In the genomic region with DNA sequence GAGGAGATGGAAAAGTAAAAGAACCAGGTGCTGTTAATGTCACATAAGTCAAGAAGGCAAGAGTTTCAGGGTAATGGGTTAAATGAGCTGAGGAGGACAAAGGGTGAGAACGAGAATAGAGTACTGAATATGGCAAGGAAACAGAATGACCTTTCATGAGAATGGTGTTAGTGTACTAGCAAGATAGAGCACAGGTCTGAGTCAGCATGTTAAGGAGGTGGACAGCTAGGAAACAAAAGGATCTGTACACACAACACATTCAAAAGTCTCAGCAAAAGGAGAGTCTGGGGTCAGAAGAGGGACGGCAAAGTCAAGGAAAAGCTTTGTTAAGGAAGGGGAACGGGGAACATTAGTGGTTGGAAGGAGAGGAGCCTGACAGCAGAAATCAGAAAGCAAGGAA, we compare ENCODE assay signal across 22 cellular contexts. TPM values are rescaled to one million over a fixed set of nuclear protein-coding genes. Genes with fewer than 3 reads are reported as not detected.
DNase-seq lines count a peak whose midpoint lies in the region; ATAC-seq, FAIRE-seq and TF ChIP-seq lines count a peak whose summit lies in the region.
"Had no signal": no experiment of that assay in that cellular context is flagged by ENCODE, and none has a peak within 500 bp of the region (broad histone marks: within the 10 kb centered on the region; RNA-seq: fewer than 3 reads in every experiment).

No MANE protein-coding gene starts in this region.

- H4K5ac ChIP-seq in mesendoderm (ENCODE audit: low read length), result no peak overlapping the region

- POLR2A ChIA-PET in HepG2 (lab: Yijun Ruan, JAX), result no interaction called here
- POLR2A ChIA-PET in GM12878 (lab: Charles Lee), result interaction anchor here (0.5 to 0.6 kb wide), 2 partner anchors 27 to 53 kb away, joined by 4 to 5 read pairs; no protein-coding TSS in a partner anchor

- no peak for DNase-seq in HepG2 (ENCODE audit: low spot score)
- no peak for DNase-seq in right lobe of liver
- no peak for DNase-seq in GM12878 (ENCODE audit: low read depth, low spot score)
- peak; percentile 1 for DNase-seq in iPS-NIHi11 (ENCODE audit: low spot score)
- no peak for DNase-seq in GM13977 (ENCODE audit: low spot score)
- DNase-seq in activated naive CD4-positive, alpha-beta T cell treated with Interleukin-2 at 50 U/mL for 16 hours, result no peak
- no peak for DNase-seq in mesendoderm
- DNase-seq: C1 segment of cervical spinal cord; Caco-2; CD4-positive, alpha-beta memory T cell; GOT3; HFFc6; KG1; MG63; NCI-H2029; NCI-H446; NCI-H524 treated with DMSO at 0.1 percent for 48 hours; NCI-H774 had no signal

- peaks cover 44 to 67% of the 10 kb centered on the region in 2 experiments for H3K36me3 ChIP-seq in HepG2 (replicated peaks in 1 of 2; ENCODE audit: control insufficient read depth in 1 of 2, insufficient read depth in 2 of 2, low read length in 2 of 2)
- H3K36me3 ChIP-seq in right lobe of liver, result peaks cover 4 to 66% (median 24%) of the 10 kb centered on the region in 4 donors
- H3K36me3 ChIP-seq in GM12878 (ENCODE audit: control insufficient read depth in 2 of 2, insufficient read depth in 2 of 2, low read length in 1 of 2), result peaks cover 0 to 23% of the 10 kb centered on the region in 2 experiments; a peak in 3 of 4 replicates
- peaks cover 17% of the 10 kb centered on the region for H3K36me3 ChIP-seq in mesendoderm (ENCODE audit: control insufficient read depth, insufficient read depth, low read length)

- ATAC-seq in HepG2 (no peak), right lobe of liver (no peak), GM12878 (no peak)

- H2BK120ac ChIP-seq in mesendoderm (ENCODE audit: low read depth, low read length), result no peak overlapping the region

- FAIRE-seq in HepG2 (lab: Jason Lieb, UNC) (peak; percentile 15), GM12878 (lab: Jason Lieb, UNC) (peak; percentile 44)
- FAIRE-seq: G401.6, HTR-8/SVneo had no signal

- no peak for TF ChIP-seq POLR2A in HepG2 (IDR thresholded peaks at IDR 0.05; ENCODE audit: insufficient read depth in 1 of 2, low read depth in 2 of 2, low read length in 2 of 2)
- TF ChIP-seq POLR2A in right lobe of liver (IDR thresholded peaks at IDR 0.05), result no peak
- TF ChIP-seq POLR2A in GM12878 (IDR thresholded peaks at IDR 0.05; ENCODE audit: low read depth, low read length), result no peak

- BruUV-seq in HepG2 (replicated peaks; lab: Mats Ljungman, UMichigan) (no TSS peak), GM12878 (replicated peaks; lab: Mats Ljungman, UMichigan) (no TSS peak)

- H3K4me1 ChIP-seq in HepG2 (ENCODE audit: insufficient read depth, low read length) (peaks cover 16% of the 10 kb centered on the region), right lobe of liver (peaks cover 0 to 14% (median 2%) of the 10 kb centered on the region in 4 donors), GM12878 (ENCODE audit: control insufficient read depth, insufficient read depth, low read length) (no peaks in the 10 kb centered on the region), mesendoderm (ENCODE audit: control insufficient read depth, low read depth, low read length) (no peaks in the 10 kb centered on the region)
- H3K4me1 ChIP-seq: Caco-2, SJSA1 had no signal

- H3K9ac ChIP-seq in HepG2 (ENCODE audit: insufficient read depth, low read depth, low read length), result no peak overlapping the region
- no peak overlapping the region for H3K9ac ChIP-seq in GM12878 (ENCODE audit: control insufficient read depth, insufficient read depth, low read length)
- no peak overlapping the region for H3K9ac ChIP-seq in mesendoderm (ENCODE audit: low read length)

- H2BK5ac ChIP-seq in mesendoderm (ENCODE audit: low read length), result no peak overlapping the region

- H3K9me3 ChIP-seq in HepG2 (ENCODE audit: low read length) (no peaks in the 10 kb centered on the region), right lobe of liver (no peaks in the 10 kb centered on the region), GM12878 (replicated peaks; ENCODE audit: control insufficient read depth, insufficient read depth, low read length) (no peaks in the 10 kb centered on the region)
- H3K9me3 ChIP-seq: Caco-2, HAP-1, MG63, SJSA1 had no signal

- H3K4ac ChIP-seq in mesendoderm (ENCODE audit: low read depth, low read length), result no peak overlapping the region

- H3K23ac ChIP-seq in mesendoderm (ENCODE audit: low read length), result no peak overlapping the region

- SMC1A ChIA-PET in GM12878 (lab: Charles Lee; ENCODE audit: uncharacterized antibody, unreplicated experiment), result interaction anchor here (0.8 to 1.4 kb wide), 2 partner anchors 9 kb away, joined by 3 to 7 read pairs; no protein-coding TSS in a partner anchor

- intact Hi-C loops in HepG2 (cut with micrococcal nuclease; ENCODE audit: unreplicated experiment), result no loop called here
- intact Hi-C loops in right lobe of liver (cut with DNase I), result no loop called here
- intact Hi-C loops in GM12878 (cut with micrococcal nuclease; ENCODE audit: unreplicated experiment), result no loop called here

- H2BK15ac ChIP-seq in mesendoderm (replicated peaks; ENCODE audit: low read depth), result no peak overlapping the region

- no peaks in the 10 kb centered on the region; a peak in 1 of 5 replicates for H3K27me3 ChIP-seq in HepG2 (ENCODE audit: control insufficient read depth in 1 of 2, insufficient read depth in 2 of 2, low read length in 2 of 2)
- H3K27me3 ChIP-seq in right lobe of liver, result no peaks in the 10 kb centered on the region
- H3K27me3 ChIP-seq in GM12878 (replicated peaks in 1 of 2; ENCODE audit: control insufficient read depth in 2 of 2, insufficient read depth in 2 of 2, low read length in 1 of 2), result no peaks in the 10 kb centered on the region
- H3K27me3 ChIP-seq in mesendoderm (ENCODE audit: insufficient read depth, low read length, poor library complexity), result no peaks in the 10 kb centered on the region
- H3K27me3 ChIP-seq: MG63, SJSA1 had no signal

- H3K4me3 ChIP-seq in HepG2 (replicated peaks in 1 of 3; ENCODE audit: insufficient read depth in 1 of 3, low read depth in 2 of 3, low read length in 3 of 3) (no peak overlapping the region), right lobe of liver (no peak overlapping the region), GM12878 (no peak overlapping the region), mesendoderm (ENCODE audit: low read length) (no peak overlapping the region)
- H3K4me3 ChIP-seq: HAP-1, MG63, SJSA1 had no signal

- no peak overlapping the region for H3K27ac ChIP-seq in HepG2 (ENCODE audit: extremely low read length, insufficient read depth, low read length)
- no peak overlapping the region for H3K27ac ChIP-seq in right lobe of liver
- H3K27ac ChIP-seq in GM12878 (ENCODE audit: control insufficient read depth, insufficient read depth), result no peak overlapping the region
- H3K27ac ChIP-seq in mesendoderm (ENCODE audit: low read depth, low read length), result no peak overlapping the region
- H3K27ac ChIP-seq: SJSA1 had no signal

- H4K8ac ChIP-seq in mesendoderm (ENCODE audit: low read depth, low read length), result no peak overlapping the region

- in situ Hi-C loops in HepG2 (cut with HindIII; ENCODE audit: extremely low pct_ligation_motif_present, low pct_unique_long_range_greater_than_20kb) (no loop called here), GM12878 (cut with MboI) (no loop called here), GM13977 (cut with MboI; ENCODE audit: low pct_unique_long_range_greater_than_20kb, low sequenced_read_pairs, unreplicated experiment) (no loop called here)

- H3K79me2 ChIP-seq in HepG2 (ENCODE audit: insufficient read depth, low read length) (no peaks in the 10 kb centered on the region), GM12878 (ENCODE audit: control insufficient read depth, insufficient read depth, low read length) (no peaks in the 10 kb centered on the region), mesendoderm (ENCODE audit: control insufficient read depth, insufficient read depth, low read length) (no peaks in the 10 kb centered on the region)

- TF ChIP-seq CTCF in HepG2 (CRISPR knock-in tag; IDR thresholded peaks at IDR 0.05) (no peak), right lobe of liver (IDR thresholded peaks at IDR 0.05) (no peak), GM12878 (IDR thresholded peaks at IDR 0.05 in 2 of 3, conservative IDR thresholded peaks at IDR 0.05 in 1 of 3; ENCODE audit: control insufficient read depth in 2 of 3, extremely low read depth in 1 of 3, insufficient read depth in 1 of 3, low read depth in 3 of 3, low read length in 3 of 3) (no peak), GM13977 (IDR thresholded peaks at IDR 0.05; ENCODE audit: extremely low read depth, insufficient read depth, missing control alignments) (no peak)

- no peaks in the 10 kb centered on the region for H3K79me1 ChIP-seq in mesendoderm (ENCODE audit: low read length)

- no peaks in the 10 kb centered on the region for H4K20me1 ChIP-seq in HepG2 (ENCODE audit: insufficient read depth, low read length)
- no peaks in the 10 kb centered on the region for H4K20me1 ChIP-seq in GM12878 (ENCODE audit: control insufficient read depth, insufficient read depth)

- no peak overlapping the region for H3K56ac ChIP-seq in mesendoderm (ENCODE audit: low read length)

- H2AK5ac ChIP-seq in mesendoderm (ENCODE audit: low read length), result no peak overlapping the region

- H2AFZ ChIP-seq in HepG2 (ENCODE audit: low read length) (no peak overlapping the region), GM12878 (ENCODE audit: control insufficient read depth, low read depth, low read length) (no peak overlapping the region)

- CTCF ChIA-PET in HepG2 (lab: Yijun Ruan, JAX; ENCODE audit: low intra/inter-chr PET ratio, low total read pairs) (no interaction called here), GM12878 (lab: Yijun Ruan, JAX) (interaction anchor here (1.4 kb wide), 1 partner anchor 9 kb away, joined by 5 read pairs; no protein-coding TSS in a partner anchor)

- no peak overlapping the region for H3K4me2 ChIP-seq in HepG2 (ENCODE audit: low read depth, low read length)
- no peak overlapping the region for H3K4me2 ChIP-seq in GM12878 (ENCODE audit: control insufficient read depth, insufficient read depth)
- H3K4me2 ChIP-seq in mesendoderm (ENCODE audit: low read length), result no peak overlapping the region

- RAD21 ChIA-PET in GM12878 (lab: Charles Lee; ENCODE audit: unreplicated experiment), result no interaction called here

- no peak for TF ChIP-seq RAD21 in HepG2 (CRISPR knock-in tag; IDR thresholded peaks at IDR 0.05)
- TF ChIP-seq RAD21 in GM12878 (IDR thresholded peaks at IDR 0.05; ENCODE audit: insufficient read depth, low read depth, low read length), result no peak

- no peak overlapping the region for H3K18ac ChIP-seq in mesendoderm (ENCODE audit: low read length)

- TF ChIP-seq EP300 in HepG2 (IDR thresholded peaks at IDR 0.05; ENCODE audit: low read depth in 2 of 2, low read length in 2 of 2) (no peak), HepG2 (CRISPR knock-in tag; IDR thresholded peaks at IDR 0.05; ENCODE audit: borderline replicate concordance) (no peak), GM12878 (IDR thresholded peaks at IDR 0.05; ENCODE audit: borderline replicate concordance in 1 of 2, control insufficient read depth in 1 of 2, low read depth in 2 of 2, low read length in 2 of 2) (no peak)

- 95% methylated on average over 3 of the region's 3 CpGs for WGBS in HepG2 (ENCODE audit: low lambda C conversion rate)
- 61% methylated on average over 3 of the region's 3 CpGs for WGBS in right lobe of liver (ENCODE audit: insufficient coverage, low coverage, low lambda C conversion rate, missing lambda C conversion rate)
- 87% methylated on average over 3 of the region's 3 CpGs for WGBS in GM12878 (ENCODE audit: insufficient coverage, insufficient replicate concordance, low lambda C conversion rate, missing lambda C conversion rate)
- WGBS in mesendoderm (ENCODE audit: extremely low coverage, insufficient coverage, low lambda C conversion rate), result no CpG with 5 or more reads among the region's 3 CpGs

RNA-seq across cellular contexts. Expression of a gene that starts 28.9 kb away (rescaled TPM):
- total RNA-seq in HepG2 (2016; rRNA removed; fragmentation: Illumina TruSeq; extraction: Trizol) (27.7 and 57.9 TPM in 2 replicates), right lobe of liver (10 to 100 TPM in 3 of 6 experiments, 1 to 10 TPM in 3; 5.5 to 17.8 (median 11.3) TPM), GM12878 (2014; rRNA removed) (8.7 and 9.3 TPM in 2 replicates), GM12878 (2014; rRNA removed; fragmentation: Illumina TruSeq; extraction: Trizol) (6.1 and 6.7 TPM in 2 replicates), GM12878 (2021) (5.7 and 5.8 TPM in 2 replicates)
- 5.3 and 5.5 TPM in 2 replicates for total RNA-seq in HepG2 (2016; cell fraction: cytosol; rRNA removed; fragmentation: Illumina TruSeq; extraction: Trizol; ENCODE audit: low read depth)
- 29.7 and 60.7 TPM in 2 replicates for total RNA-seq in HepG2 (2016; cell fraction: insoluble cytoplasmic fraction; rRNA removed; fragmentation: Illumina TruSeq; extraction: Trizol)
- 15.8 and 16.4 TPM in 2 replicates for total RNA-seq in HepG2 (2016; cell fraction: membrane; rRNA removed; fragmentation: Illumina TruSeq; extraction: Trizol)
- 44.6 and 50.0 TPM in 2 replicates for total RNA-seq in HepG2 (2016; cell fraction: nucleus; rRNA removed; fragmentation: Illumina TruSeq; extraction: Trizol)
- polyA plus RNA-seq in HepG2 (2011; rRNA removed) (35.5 and 39.1 TPM in 2 replicates), GM12878 (2011; rRNA removed) (12.8 and 13.1 TPM in 2 replicates), GM12878 (2014; fragmentation: Illumina TruSeq; extraction: Trizol) (7.9 and 9.1 TPM in 2 replicates), GM12878 (2014; fragmentation: Nextera tagmentation; extraction: Ambion mirVana) (10 to 100 TPM; 12.1 to 15.1 TPM), GM12878 (2014; rRNA removed) (8.8 and 8.9 TPM in 2 replicates), GM12878 (2016; fragmentation: Nextera tagmentation; extraction: Ambion mirVana) (10 to 100 TPM; 14.0 to 16.3 TPM)
- polyA plus RNA-seq in HepG2 (2011; cell fraction: cytosol; rRNA removed), result 35.1 and 42.4 TPM in 2 replicates
- 15.9 and 18.6 TPM in 2 replicates for polyA plus RNA-seq in HepG2 (2011; cell fraction: nucleus; rRNA removed)
- 26.8 and 32.8 TPM in 2 replicates for polyA plus RNA-seq in HepG2 (2012)
- 4.4 and 4.8 TPM in 2 replicates for polyA plus RNA-seq in HepG2 (2016; cell fraction: cytosol; fragmentation: Illumina TruSeq; extraction: Trizol; ENCODE audit: low read depth)
- 22.3 and 26.0 TPM in 2 replicates for polyA plus RNA-seq in HepG2 (2016; cell fraction: insoluble cytoplasmic fraction; fragmentation: Illumina TruSeq; extraction: Trizol; ENCODE audit: low read depth)
- 8.6 and 9.7 TPM in 2 replicates for polyA plus RNA-seq in HepG2 (2016; cell fraction: membrane; fragmentation: Illumina TruSeq; extraction: Trizol; ENCODE audit: low read depth)
- 59.0 and 65.6 TPM in 2 replicates for polyA plus RNA-seq in HepG2 (2016; cell fraction: nucleus; fragmentation: Illumina TruSeq; extraction: Trizol; ENCODE audit: insufficient read depth, low read depth)
- polyA minus RNA-seq in HepG2 (2011; rRNA and poly(A)+ RNA removed; ENCODE audit: low replicate concordance), result 29.8 and 46.9 TPM in 2 replicates
- 15.0 and 15.6 TPM in 2 replicates for polyA minus RNA-seq in HepG2 (2011; cell fraction: cytosol; rRNA and poly(A)+ RNA removed)
- polyA minus RNA-seq in HepG2 (2011; cell fraction: nucleus; rRNA and poly(A)+ RNA removed), result 17.9 and 20.5 TPM in 2 replicates
- total RNA-seq in GM12878 (2013; cell fraction: nucleolus; rRNA removed), result 16.0 and 16.7 TPM in 2 replicates
- 5.9 TPM for polyA plus RNA-seq in GM12878 (2011; ENCODE audit: low read depth)
- 10.7 and 11.3 TPM in 2 replicates for polyA plus RNA-seq in GM12878 (2011; cell fraction: cytosol; rRNA removed)
- polyA plus RNA-seq in GM12878 (2011; cell fraction: nucleus; rRNA removed), result 7.2 and 10.9 TPM in 2 replicates
- 7.0 and 8.4 TPM in 2 replicates for polyA plus RNA-seq in GM12878 (2012)
- polyA minus RNA-seq in GM12878 (2011; rRNA and poly(A)+ RNA removed), result 8.3 and 13.1 TPM in 2 replicates
- 2.0 and 2.9 TPM in 2 replicates for polyA minus RNA-seq in GM12878 (2011; cell fraction: cytosol; rRNA and poly(A)+ RNA removed)
- polyA minus RNA-seq in GM12878 (2011; cell fraction: nucleus; rRNA and poly(A)+ RNA removed), result 3.3 and 6.4 TPM in 2 replicates
- polyA plus RNA-seq in mesendoderm (2013, experiment 1 of 2), result 12.4 TPM
- 12.0 TPM for polyA plus RNA-seq in mesendoderm (2013, experiment 2 of 2)

RNA-seq across cellular contexts. Expression of a gene that starts 49.7 kb away (rescaled TPM):
- total RNA-seq in HepG2 (2016; rRNA removed; fragmentation: Illumina TruSeq; extraction: Trizol) (3.0 and 5.9 TPM in 2 replicates), right lobe of liver (1 to 10 TPM; 2.3 to 4.9 (median 3.7) TPM), GM12878 (2014; rRNA removed) (6.6 and 9.0 TPM in 2 replicates), GM12878 (2014; rRNA removed; fragmentation: Illumina TruSeq; extraction: Trizol) (6.4 and 7.2 TPM in 2 replicates), GM12878 (2021) (13.8 and 14.4 TPM in 2 replicates)
- total RNA-seq in HepG2 (2016; cell fraction: cytosol; rRNA removed; fragmentation: Illumina TruSeq; extraction: Trizol; ENCODE audit: low read depth), result 1.1 and 2.4 TPM in 2 replicates
- total RNA-seq in HepG2 (2016; cell fraction: insoluble cytoplasmic fraction; rRNA removed; fragmentation: Illumina TruSeq; extraction: Trizol), result 2.3 and 6.5 TPM in 2 replicates
- 2.0 and 2.2 TPM in 2 replicates for total RNA-seq in HepG2 (2016; cell fraction: membrane; rRNA removed; fragmentation: Illumina TruSeq; extraction: Trizol)
- 6.5 and 8.1 TPM in 2 replicates for total RNA-seq in HepG2 (2016; cell fraction: nucleus; rRNA removed; fragmentation: Illumina TruSeq; extraction: Trizol)
- polyA plus RNA-seq in HepG2 (2011; rRNA removed) (8.4 and 9.8 TPM in 2 replicates), GM12878 (2011; rRNA removed) (5.3 and 10.1 TPM in 2 replicates), GM12878 (2014; fragmentation: Illumina TruSeq; extraction: Trizol) (12.6 and 13.7 TPM in 2 replicates), GM12878 (2014; fragmentation: Nextera tagmentation; extraction: Ambion mirVana) (1 to 10 TPM; 2.4 to 2.8 TPM), GM12878 (2014; rRNA removed) (10.1 and 10.4 TPM in 2 replicates), GM12878 (2016; fragmentation: Nextera tagmentation; extraction: Ambion mirVana) (1 to 10 TPM; 2.7 to 7.2 TPM)
- 8.0 and 8.1 TPM in 2 replicates for polyA plus RNA-seq in HepG2 (2011; cell fraction: cytosol; rRNA removed)
- 9.1 and 9.4 TPM in 2 replicates for polyA plus RNA-seq in HepG2 (2011; cell fraction: nucleus; rRNA removed)
- 7.9 and 10.3 TPM in 2 replicates for polyA plus RNA-seq in HepG2 (2012)
- 0.29 and 0.40 TPM in 2 replicates for polyA plus RNA-seq in HepG2 (2016; cell fraction: cytosol; fragmentation: Illumina TruSeq; extraction: Trizol; ENCODE audit: low read depth)
- polyA plus RNA-seq in HepG2 (2016; cell fraction: insoluble cytoplasmic fraction; fragmentation: Illumina TruSeq; extraction: Trizol; ENCODE audit: low read depth), result 2.5 and 3.5 TPM in 2 replicates
- polyA plus RNA-seq in HepG2 (2016; cell fraction: membrane; fragmentation: Illumina TruSeq; extraction: Trizol; ENCODE audit: low read depth), result 0.74 and 1.2 TPM in 2 replicates
- 11.8 and 13.7 TPM in 2 replicates for polyA plus RNA-seq in HepG2 (2016; cell fraction: nucleus; fragmentation: Illumina TruSeq; extraction: Trizol; ENCODE audit: insufficient read depth, low read depth)
- 13.7 and 29.0 TPM in 2 replicates for polyA minus RNA-seq in HepG2 (2011; rRNA and poly(A)+ RNA removed; ENCODE audit: low replicate concordance)
- polyA minus RNA-seq in HepG2 (2011; cell fraction: cytosol; rRNA and poly(A)+ RNA removed), result 9.9 and 11.2 TPM in 2 replicates
- 5.8 and 8.3 TPM in 2 replicates for polyA minus RNA-seq in HepG2 (2011; cell fraction: nucleus; rRNA and poly(A)+ RNA removed)
- 38.9 and 42.1 TPM in 2 replicates for total RNA-seq in GM12878 (2013; cell fraction: nucleolus; rRNA removed)
- 7.6 TPM for polyA plus RNA-seq in GM12878 (2011; ENCODE audit: low read depth)
- polyA plus RNA-seq in GM12878 (2011; cell fraction: cytosol; rRNA removed), result 13.4 and 15.7 TPM in 2 replicates
- polyA plus RNA-seq in GM12878 (2011; cell fraction: nucleus; rRNA removed), result 14.4 and 17.6 TPM in 2 replicates
- 11.7 and 18.3 TPM in 2 replicates for polyA plus RNA-seq in GM12878 (2012)
- 16.5 and 23.7 TPM in 2 replicates for polyA minus RNA-seq in GM12878 (2011; rRNA and poly(A)+ RNA removed)
- polyA minus RNA-seq in GM12878 (2011; cell fraction: cytosol; rRNA and poly(A)+ RNA removed), result 8.3 and 10.2 TPM in 2 replicates
- polyA minus RNA-seq in GM12878 (2011; cell fraction: nucleus; rRNA and poly(A)+ RNA removed), result 10.4 and 13.0 TPM in 2 replicates
- polyA plus RNA-seq in mesendoderm (2013, experiment 1 of 2), result 8.3 TPM
- 7.8 TPM for polyA plus RNA-seq in mesendoderm (2013, experiment 2 of 2)
